Comparison of ENCODE assay signal across 26 cellular contexts in genomic region chr19:10222201-10222890, GRCh38. TPM values are rescaled to one million over a fixed set of nuclear protein-coding genes. Genes with fewer than 3 reads are reported as not detected.
DNase-seq lines count a peak whose midpoint lies in the region; FAIRE-seq and TF ChIP-seq lines count a peak whose summit lies in the region.
"Had no signal": no experiment of that assay in that cellular context is flagged by ENCODE, and none has a peak within 500 bp of the region (broad histone marks: within the 10 kb centered on the region; RNA-seq: fewer than 3 reads in every experiment).

No MANE protein-coding gene starts in this region.

- H3K36me3 ChIP-seq in BLaER1, result peaks cover 81% of the 10 kb centered on the region
- H3K36me3 ChIP-seq: right lobe of liver, SJCRH30, transverse colon, WERI-Rb-1 had no signal

- H3K4me2 ChIP-seq in BLaER1, result peak overlapping the region; percentile 22; the same call in 1 of the 2 replicates

- H3K4me3 Mint-ChIP-seq in endothelial cell (ENCODE audit: unreplicated experiment) (peak overlapping the region; percentile 24), glutamatergic neuron (ENCODE audit: unreplicated experiment) (no peak overlapping the region)
- H3K4me3 Mint-ChIP-seq: activated naive CD8-positive, alpha-beta T cell treated with anti-CD3 and anti-CD28 coated beads, Interleukin-2, amount 10 ng/mL, durations not matched to agents 7 days and 5 days; naive thymus-derived CD8-positive, alpha-beta T cell had no signal

- no peaks in the 10 kb centered on the region for H3K9me3 ChIP-seq in BLaER1
- H3K9me3 ChIP-seq: right lobe of liver, SJCRH30, stomach, transverse colon had no signal

- H3K27me3 ChIP-seq in BLaER1, result no peaks in the 10 kb centered on the region
- H3K27me3 ChIP-seq: right lobe of liver, SJCRH30, stomach, transverse colon had no signal

- FAIRE-seq in GM19239 (lab: Jason Lieb, UNC), result peak; percentile 40
- no peak for FAIRE-seq in D721Med (lab: Jason Lieb, UNC)
- FAIRE-seq: G401.6 had no signal

- no peak overlapping the region for H3K4me3 ChIP-seq in BLaER1
- H3K4me3 ChIP-seq: right lobe of liver, SJCRH30, stomach, transverse colon had no signal

- no peak overlapping the region for H3K27ac ChIP-seq in BLaER1
- H3K27ac ChIP-seq: C4-2B, parathyroid adenoma, right lobe of liver, SJCRH30, stomach, transverse colon, WERI-Rb-1 had no signal

- H3K9ac ChIP-seq in BLaER1, result no peak overlapping the region
- H3K9ac ChIP-seq: parathyroid adenoma had no signal

- DNase-seq in GM19239 (ENCODE audit: insufficient read length, low spot score) (no peak), OCI-M1 (lab: John Stamatoyannopoulos, UW) (peak; percentile 55), endothelial cell (ENCODE audit: low spot score) (no peak), D721Med (ENCODE audit: insufficient read length, low spot score) (no peak), glutamatergic neuron (no peak), COLO829 (ENCODE audit: low spot score) (no peak), DMS53 (lab: John Stamatoyannopoulos, UW) (no peak)
- DNase-seq: activated CD4-positive, alpha-beta T cell treated with anti-CD3 and anti-CD28 coated beads, Interleukin-2, amount 50 U/mL, for 4 hours; activated CD8-positive, alpha-beta memory T cell treated with anti-CD3 and anti-CD28 coated beads, Interleukin-2, amount 50 U/mL, for 48 hours; activated naive CD8-positive, alpha-beta T cell treated with anti-CD3 and anti-CD28 coated beads, Interleukin-2, amount 10 ng/mL, durations not matched to agents 7 days and 5 days; foreskin fibroblast; naive thymus-derived CD8-positive, alpha-beta T cell; NCI-H1048; NCI-H187 treated with DMSO at 0.1 percent for 48 hours; NCI-H345; NCI-H82; right lobe of liver; SJCRH30; stomach; T-helper 2 cell; transverse colon; WERI-Rb-1 had no signal

- H4K20me1 ChIP-seq in BLaER1, result peaks cover 91% of the 10 kb centered on the region

- peaks cover 51% of the 10 kb centered on the region for H3K4me1 ChIP-seq in BLaER1
- H3K4me1 ChIP-seq: parathyroid adenoma, SJCRH30, transverse colon had no signal

- H3K9me3 Mint-ChIP-seq in endothelial cell (ENCODE audit: unreplicated experiment) (no peaks in the 10 kb centered on the region), glutamatergic neuron (ENCODE audit: unreplicated experiment) (no peaks in the 10 kb centered on the region)
- H3K9me3 Mint-ChIP-seq: activated naive CD8-positive, alpha-beta T cell treated with anti-CD3 and anti-CD28 coated beads, Interleukin-2, amount 10 ng/mL, durations not matched to agents 7 days and 5 days; naive thymus-derived CD8-positive, alpha-beta T cell had no signal

- H3K27ac Mint-ChIP-seq in endothelial cell (ENCODE audit: unreplicated experiment), result peak overlapping the region; percentile 36
- H3K27ac Mint-ChIP-seq in glutamatergic neuron (ENCODE audit: unreplicated experiment), result no peak overlapping the region
- H3K27ac Mint-ChIP-seq: activated naive CD8-positive, alpha-beta T cell treated with anti-CD3 and anti-CD28 coated beads, Interleukin-2, amount 10 ng/mL, durations not matched to agents 7 days and 5 days had no signal

- H3K27me3 Mint-ChIP-seq in endothelial cell (ENCODE audit: unreplicated experiment) (peaks cover 3% of the 10 kb centered on the region), glutamatergic neuron (ENCODE audit: unreplicated experiment) (peaks cover 4% of the 10 kb centered on the region)
- H3K27me3 Mint-ChIP-seq: naive thymus-derived CD8-positive, alpha-beta T cell had no signal

- H3K36me3 Mint-ChIP-seq in endothelial cell (ENCODE audit: low read depth, unreplicated experiment) (peaks cover 9% of the 10 kb centered on the region), glutamatergic neuron (ENCODE audit: unreplicated experiment) (peaks cover 5% of the 10 kb centered on the region)

- peaks cover 3% of the 10 kb centered on the region for H3K4me1 Mint-ChIP-seq in endothelial cell (ENCODE audit: unreplicated experiment)
- H3K4me1 Mint-ChIP-seq in glutamatergic neuron (ENCODE audit: low read depth, unreplicated experiment), result no peaks in the 10 kb centered on the region
- H3K4me1 Mint-ChIP-seq: activated naive CD8-positive, alpha-beta T cell treated with anti-CD3 and anti-CD28 coated beads, Interleukin-2, amount 10 ng/mL, durations not matched to agents 7 days and 5 days had no signal

- no peak for TF ChIP-seq CTCF in endothelial cell (IDR thresholded peaks at IDR 0.05; ENCODE audit: unreplicated experiment)
- TF ChIP-seq CTCF in D721Med (IDR thresholded peaks at IDR 0.05; ENCODE audit: insufficient read depth, missing control alignments), result no peak
- TF ChIP-seq CTCF in glutamatergic neuron (IDR thresholded peaks at IDR 0.05; ENCODE audit: partially characterized antibody, unreplicated experiment), result no peak

RNA-seq across cellular contexts. Expression of gene S1PR2, which starts 8.8 kb away (rescaled TPM):
- total RNA-seq in endothelial cell (ENCODE audit: unreplicated experiment) (9.3 TPM), glutamatergic neuron (ENCODE audit: unreplicated experiment) (12.5 TPM)

RNA-seq across cellular contexts. Expression of gene DNMT1, which starts 27.6 kb away (rescaled TPM):
- 119 TPM for total RNA-seq in endothelial cell (ENCODE audit: unreplicated experiment)
- 129 TPM for total RNA-seq in glutamatergic neuron (ENCODE audit: unreplicated experiment)

RNA-seq across cellular contexts. Expression of gene MRPL4, which starts 29.7 kb away (rescaled TPM):
- total RNA-seq in endothelial cell (ENCODE audit: unreplicated experiment) (51.3 TPM), glutamatergic neuron (ENCODE audit: unreplicated experiment) (42.8 TPM)

RNA-seq across cellular contexts. Expression of gene ICAM1, which starts 48.6 kb away (rescaled TPM):
- 7.2 TPM for total RNA-seq in endothelial cell (ENCODE audit: unreplicated experiment)
- not detected for total RNA-seq in glutamatergic neuron (ENCODE audit: unreplicated experiment)
